Comparison of ENCODE assay signal across 1 cellular context in genomic region chr9:100595391-100596199, GRCh38.
TF ChIP-seq lines count a peak whose summit lies in the region.

No MANE protein-coding gene starts in this region.

TF ChIP-seq in HepG2, 621 proteins besides CTCF, POLR2A, EP300 and RAD21 (continued from another document):
- no peak for TF ChIP-seq ZNF503 (CRISPR knock-in tag; IDR thresholded peaks at IDR 0.05)
- no peak for TF ChIP-seq ZNF577 (CRISPR knock-in tag; IDR thresholded peaks at IDR 0.05; ENCODE audit: borderline replicate concordance, low read depth)
- TF ChIP-seq SOX6 (IDR thresholded peaks at IDR 0.05), result no peak
- no peak for TF ChIP-seq SOX6 (CRISPR knock-in tag; IDR thresholded peaks at IDR 0.05)
- 0 out of 2 replicates have a peak, but pooled peaks have one; percentile 15 for TF ChIP-seq RXRB (CRISPR knock-in tag; IDR thresholded peaks at IDR 0.05; ENCODE audit: borderline replicate concordance)
- TF ChIP-seq TAF15 (IDR thresholded peaks at IDR 0.05; ENCODE audit: low read depth, low read length, poor library complexity, severe bottlenecking), result no peak
- TF ChIP-seq ZNF556 (CRISPR knock-in tag; IDR thresholded peaks at IDR 0.05; ENCODE audit: borderline replicate concordance), result no peak
- no peak for TF ChIP-seq HOXD1 (CRISPR knock-in tag; IDR thresholded peaks at IDR 0.05)
- no peak for TF ChIP-seq MLX (CRISPR knock-in tag; IDR thresholded peaks at IDR 0.05)
- TF ChIP-seq YEATS4 (CRISPR knock-in tag; IDR thresholded peaks at IDR 0.05; ENCODE audit: borderline replicate concordance), result no peak
- no peak for TF ChIP-seq RARA (CRISPR knock-in tag; IDR thresholded peaks at IDR 0.05)
- no peak for TF ChIP-seq ZKSCAN5 (CRISPR knock-in tag; IDR thresholded peaks at IDR 0.05)
- TF ChIP-seq ZNF382 (CRISPR knock-in tag; IDR thresholded peaks at IDR 0.05; ENCODE audit: borderline replicate concordance), result no peak
- TF ChIP-seq AKNA (CRISPR knock-in tag; IDR thresholded peaks at IDR 0.05; ENCODE audit: borderline replicate concordance), result no peak
- TF ChIP-seq ZNF850 (CRISPR knock-in tag; conservative IDR thresholded peaks at IDR 0.05), result no peak
- TF ChIP-seq ZNF496 (CRISPR knock-in tag; IDR thresholded peaks at IDR 0.05; ENCODE audit: insufficient replicate concordance), result no peak
- TF ChIP-seq ZNF781 (CRISPR knock-in tag; IDR thresholded peaks at IDR 0.05; ENCODE audit: borderline replicate concordance, not compliant biosample characterization), result no peak
- TF ChIP-seq ZNF235 (CRISPR knock-in tag; IDR thresholded peaks at IDR 0.05; ENCODE audit: borderline replicate concordance), result no peak
- no peak for TF ChIP-seq ZNF639 (CRISPR knock-in tag; conservative IDR thresholded peaks at IDR 0.05)
- TF ChIP-seq ZNF891 (CRISPR knock-in tag; IDR thresholded peaks at IDR 0.05), result no peak
- no peak for TF ChIP-seq GMEB2 (CRISPR knock-in tag; IDR thresholded peaks at IDR 0.05; ENCODE audit: low read depth)
- TF ChIP-seq MAFG (CRISPR knock-in tag; IDR thresholded peaks at IDR 0.05), result no peak
